In the genomic region with DNA sequence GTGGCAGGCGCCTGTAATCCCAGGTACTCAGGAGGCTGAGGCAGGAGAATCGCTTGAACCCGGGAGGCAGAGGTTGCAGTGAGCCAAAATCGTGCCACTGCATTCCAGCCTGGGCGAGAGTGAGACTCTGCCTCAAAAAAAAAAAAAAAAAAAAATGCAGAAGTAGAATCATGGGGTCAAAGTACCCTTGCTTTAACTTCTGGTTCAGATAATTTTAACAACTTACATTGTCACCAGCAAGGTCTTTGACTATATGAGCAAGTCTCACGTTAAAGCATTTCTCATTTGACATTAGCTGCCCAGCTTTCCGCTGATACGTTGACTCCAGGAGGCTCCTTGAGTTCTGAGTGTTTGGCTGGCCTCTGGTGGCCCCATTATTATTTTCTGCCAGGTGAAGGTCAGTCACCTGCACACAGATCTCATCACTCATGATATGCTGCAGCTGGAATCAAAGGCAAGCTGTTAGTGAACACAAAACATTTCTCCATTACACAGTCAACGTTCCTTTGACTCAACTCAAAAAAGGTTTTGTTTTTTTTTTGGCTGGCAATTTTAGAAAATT, we compare ENCODE assay signal across 2 cellular contexts. TPM values are rescaled to one million over a fixed set of nuclear protein-coding genes. Genes with fewer than 3 reads are reported as not detected.
"Had no signal": no experiment of that assay in that cellular context is flagged by ENCODE, and none has a peak within 500 bp of the region (broad histone marks: within the 10 kb centered on the region; RNA-seq: fewer than 3 reads in every experiment).

No MANE protein-coding gene starts in this region.

RNA-seq across cellular contexts. Expression of a gene that starts 32.3 kb away (rescaled TPM):
- total RNA-seq: ascending aorta, Right ventricle myocardium superior had no signal
